In genomic region chr11:119106564-119107537, GRCh38 we compare ENCODE assay signal across 9 cellular contexts. TPM values are rescaled to one million over a fixed set of nuclear protein-coding genes. Genes with fewer than 3 reads are reported as not detected.
DNase-seq lines count a peak whose midpoint lies in the region; ATAC-seq, FAIRE-seq and TF ChIP-seq lines count a peak whose summit lies in the region.
"Had no signal": no experiment of that assay in that cellular context is flagged by ENCODE, and none has a peak within 500 bp of the region (broad histone marks: within the 10 kb centered on the region; RNA-seq: fewer than 3 reads in every experiment).

C2CD2L (plus strand) TSS chr11:119107344; CDS start chr11:119107742, 398 bp downstream.

- H3K4me2 ChIP-seq in HepG2 (ENCODE audit: low read depth, low read length), result peak within 1 kb of the TSS; percentile 99

- H4K20me1 ChIP-seq in HepG2 (ENCODE audit: insufficient read depth, low read length), result no peaks in the 10 kb centered on the region

- no peaks in the 10 kb centered on the region for H3K79me2 ChIP-seq in HepG2 (ENCODE audit: insufficient read depth, low read length)

- no TSS peak for BruUV-seq in HepG2 (replicated peaks; lab: Mats Ljungman, UMichigan)

- CTCF ChIA-PET in activated CD4-positive, alpha-beta T cell treated with anti-CD3 and anti-CD28 coated beads, Interleukin-2, amount 10 ng/mL, durations not matched to agents 7 days and 5 days (lab: Charles Lee), result interaction anchor here (0.6 to 1.9 kb wide), 11 partner anchors 9 to 234 kb away, joined by 3 to 8 read pairs (median 3); partner anchors contain the start of gene C1QTNF5
- CTCF ChIA-PET in HepG2 (lab: Yijun Ruan, JAX; ENCODE audit: low intra/inter-chr PET ratio, low total read pairs), result no interaction called here

- no peaks in the 10 kb centered on the region for H3K9me3 Mint-ChIP-seq in activated CD4-positive, alpha-beta T cell treated with anti-CD3 and anti-CD28 coated beads, Interleukin-2, amount 10 ng/mL, durations not matched to agents 7 days and 5 days

- H3K4me1 Mint-ChIP-seq in activated CD4-positive, alpha-beta T cell treated with anti-CD3 and anti-CD28 coated beads, Interleukin-2, amount 10 ng/mL, durations not matched to agents 7 days and 5 days, result peaks cover 58% of the 10 kb centered on the region

- WGBS in HepG2 (ENCODE audit: low lambda C conversion rate), result 5% methylated on average over 12 of the region's 49 CpGs

- peak within 1 kb of the TSS; percentile 69 for H3K27ac ChIP-seq in HepG2 (ENCODE audit: extremely low read length, insufficient read depth, low read length)

- peak; percentile 93 for FAIRE-seq in GM19239 (lab: Jason Lieb, UNC)
- FAIRE-seq in HepG2 (lab: Jason Lieb, UNC), result peak; percentile 4
- FAIRE-seq: colon had no signal

- TF ChIP-seq RAD21 in HepG2 (CRISPR knock-in tag; IDR thresholded peaks at IDR 0.05), result 0 out of 2 replicates have a peak, but pooled peaks have one; percentile 9

- no peak; a peak in 1 of 4 replicates for TF ChIP-seq EP300 in HepG2 (IDR thresholded peaks at IDR 0.05; ENCODE audit: low read depth in 2 of 2, low read length in 2 of 2)
- no peak for TF ChIP-seq EP300 in HepG2 (CRISPR knock-in tag; IDR thresholded peaks at IDR 0.05; ENCODE audit: borderline replicate concordance)

- H3K9ac ChIP-seq in HepG2 (ENCODE audit: insufficient read depth, low read depth, low read length), result peak within 1 kb of the TSS; percentile 77

- H3K4me1 ChIP-seq in BE2C (peaks cover 12% of the 10 kb centered on the region), HepG2 (ENCODE audit: insufficient read depth, low read length) (peaks cover 42% of the 10 kb centered on the region)

- H3K4me3 ChIP-seq in BE2C (ENCODE audit: low read depth, low read length) (peak within 1 kb of the TSS; percentile 75), HepG2 (replicated peaks in 1 of 3; ENCODE audit: insufficient read depth in 1 of 3, low read depth in 2 of 3, low read length in 3 of 3) (peak within 1 kb of the TSS; percentile 68 to 86 (median 85))

- H2AFZ ChIP-seq in HepG2 (ENCODE audit: low read length), result peak within 1 kb of the TSS; percentile 22

- H3K36me3 ChIP-seq in BE2C (peaks cover 12% of the 10 kb centered on the region), HepG2 (replicated peaks in 1 of 2; ENCODE audit: control insufficient read depth in 1 of 2, insufficient read depth in 2 of 2, low read length in 2 of 2) (peaks cover 1 to 14% of the 10 kb centered on the region in 2 experiments; a peak in 3 of 5 replicates)

- in situ Hi-C loops in HepG2 (cut with HindIII; ENCODE audit: extremely low pct_ligation_motif_present, low pct_unique_long_range_greater_than_20kb), result no loop called here

- DNase-seq in BE2C (peak; percentile 90), GM19239 (ENCODE audit: insufficient read length, low spot score) (peak; percentile 80), NCI-H748 (lab: John Stamatoyannopoulos, UW; ENCODE audit: unreplicated experiment) (peak; percentile 89), dedifferentiated amniotic fluid mesenchymal stem cell (ENCODE audit: extremely low spot score) (peak; percentile 75), HepG2 (ENCODE audit: low spot score) (peak; percentile 68)
- DNase-seq in activated CD4-positive, alpha-beta T cell treated with anti-CD3 and anti-CD28 coated beads, Interleukin-2, amount 10 ng/mL, durations not matched to agents 7 days and 5 days, result peak; percentile 92
- DNase-seq in stimulated activated CD4-positive, alpha-beta T cell treated with anti-CD3 and anti-CD28 coated beads, Interleukin-2, amount 100 ng/mL, for 4 hours (ENCODE audit: low read depth), result peak; percentile 88

- peak within 1 kb of the TSS; percentile 92 for H3K4me3 Mint-ChIP-seq in activated CD4-positive, alpha-beta T cell treated with anti-CD3 and anti-CD28 coated beads, Interleukin-2, amount 10 ng/mL, durations not matched to agents 7 days and 5 days

- H3K27me3 Mint-ChIP-seq in activated CD4-positive, alpha-beta T cell treated with anti-CD3 and anti-CD28 coated beads, Interleukin-2, amount 10 ng/mL, durations not matched to agents 7 days and 5 days, result no peaks in the 10 kb centered on the region

- TF ChIP-seq POLR2A in HepG2 (IDR thresholded peaks at IDR 0.05; ENCODE audit: insufficient read depth in 1 of 2, low read depth in 2 of 2, low read length in 2 of 2), result peak; percentile 55 to 63; a peak in 2 of 4 replicates

- H3K27ac Mint-ChIP-seq in activated CD4-positive, alpha-beta T cell treated with anti-CD3 and anti-CD28 coated beads, Interleukin-2, amount 10 ng/mL, durations not matched to agents 7 days and 5 days, result peak within 1 kb of the TSS; percentile 94

- H3K9me3 ChIP-seq in BE2C (no peaks in the 10 kb centered on the region), HepG2 (ENCODE audit: low read length) (no peaks in the 10 kb centered on the region)

- POLR2A ChIA-PET in activated CD4-positive, alpha-beta T cell treated with anti-CD3 and anti-CD28 coated beads, Interleukin-2, amount 10 ng/mL, durations not matched to agents 7 days and 5 days (lab: Charles Lee), result interaction anchor here (0.6 to 1.5 kb wide), 6 partner anchors 10 to 325 kb away, joined by 3 to 7 read pairs (median 4); partner anchors contain the start of gene CBL
- POLR2A ChIA-PET in HepG2 (lab: Yijun Ruan, JAX), result interaction anchor here (0.7 to 4.2 kb wide), 14 partner anchors 11 to 314 kb away, joined by 3 to 75 read pairs (median 4); partner anchors contain the start of genes HINFP, HMBS, NLRX1 and RPS25

- H3K36me3 Mint-ChIP-seq in activated CD4-positive, alpha-beta T cell treated with anti-CD3 and anti-CD28 coated beads, Interleukin-2, amount 10 ng/mL, durations not matched to agents 7 days and 5 days (ENCODE audit: low read depth), result peaks cover 32% of the 10 kb centered on the region

- intact Hi-C loops in HepG2 (cut with micrococcal nuclease; ENCODE audit: unreplicated experiment), result loop anchor here (5.0 kb wide), 1 partner anchor 90 kb away; no protein-coding TSS in a partner anchor

- ATAC-seq in HG03469 (IDR thresholded peaks at IDR 0.05; ENCODE audit: unreplicated experiment) (peak; percentile 47), HepG2 (peak; percentile 81)

- TF ChIP-seq CTCF in BE2C (IDR thresholded peaks at IDR 0.05; ENCODE audit: low read depth, low read length) (no peak), HepG2 (CRISPR knock-in tag; IDR thresholded peaks at IDR 0.05) (no peak)

- H3K27me3 ChIP-seq in BE2C (no peaks in the 10 kb centered on the region), HepG2 (ENCODE audit: control insufficient read depth in 1 of 2, insufficient read depth in 2 of 2, low read length in 2 of 2) (no peaks in the 10 kb centered on the region; a peak in 1 of 5 replicates)

TF ChIP-seq in HepG2, 621 proteins besides CTCF, POLR2A, EP300 and RAD21 (continues in another document):
- peak; percentile 69; the same call in 1 of the 2 replicates for TF ChIP-seq ZNF121 (CRISPR knock-in tag; IDR thresholded peaks at IDR 0.05)
- TF ChIP-seq FOSL2 (CRISPR knock-in tag; IDR thresholded peaks at IDR 0.05), result no peak
- TF ChIP-seq ZNF446 (CRISPR knock-in tag; IDR thresholded peaks at IDR 0.05), result 0 out of 2 replicates have a peak, but pooled peaks have one; percentile 65
- TF ChIP-seq CHD4 (IDR thresholded peaks at IDR 0.05; ENCODE audit: borderline replicate concordance, low read length), result no peak; the same call in 1 of the 2 replicates
- no peak for TF ChIP-seq ZNF790 (CRISPR knock-in tag; IDR thresholded peaks at IDR 0.05; ENCODE audit: borderline replicate concordance)
- TF ChIP-seq ZNF878 (CRISPR knock-in tag; IDR thresholded peaks at IDR 0.05), result no peak
- TF ChIP-seq ZMYM2 (CRISPR knock-in tag; IDR thresholded peaks at IDR 0.05), result no peak
- TF ChIP-seq ISL2 (CRISPR knock-in tag; IDR thresholded peaks at IDR 0.05), result peak; percentile 30; the same call in 1 of the 2 replicates
- no peak for TF ChIP-seq ZNF205 (CRISPR knock-in tag; IDR thresholded peaks at IDR 0.05)
- TF ChIP-seq ESRRA (CRISPR knock-in tag; IDR thresholded peaks at IDR 0.05; ENCODE audit: low read depth), result no peak
- no peak for TF ChIP-seq ZNF124 (CRISPR knock-in tag; IDR thresholded peaks at IDR 0.05)
- TF ChIP-seq EZH2 (conservative IDR thresholded peaks at IDR 0.05; ENCODE audit: low read depth, low read length), result no peak

RNA-seq across cellular contexts. Expression of gene C2CD2L, which starts in this region (rescaled TPM):
- 123 TPM for polyA plus RNA-seq in BE2C (2012; ENCODE audit: insufficient read depth, insufficient read length, low read depth)
- 10 to 100 TPM; 28.4 to 30.0 TPM for total RNA-seq in activated CD4-positive, alpha-beta T cell treated with anti-CD3 and anti-CD28 coated beads, Interleukin-2, amount 10 ng/mL, durations not matched to agents 7 days and 5 days
- 1.2 and 3.7 TPM in 2 replicates for total RNA-seq in HepG2 (2016; rRNA removed; fragmentation: Illumina TruSeq; extraction: Trizol)
- 0.79 and 1.4 TPM in 2 replicates for total RNA-seq in HepG2 (2016; cell fraction: cytosol; rRNA removed; fragmentation: Illumina TruSeq; extraction: Trizol; ENCODE audit: low read depth)
- 1.5 and 3.1 TPM in 2 replicates for total RNA-seq in HepG2 (2016; cell fraction: insoluble cytoplasmic fraction; rRNA removed; fragmentation: Illumina TruSeq; extraction: Trizol)
- 1.6 and 1.9 TPM in 2 replicates for total RNA-seq in HepG2 (2016; cell fraction: membrane; rRNA removed; fragmentation: Illumina TruSeq; extraction: Trizol)
- total RNA-seq in HepG2 (2016; cell fraction: nucleus; rRNA removed; fragmentation: Illumina TruSeq; extraction: Trizol), result 5.6 and 5.7 TPM in 2 replicates
- 5.5 and 6.0 TPM in 2 replicates for polyA plus RNA-seq in HepG2 (2011; rRNA removed)
- 3.1 and 3.8 TPM in 2 replicates for polyA plus RNA-seq in HepG2 (2011; cell fraction: cytosol; rRNA removed)
- polyA plus RNA-seq in HepG2 (2011; cell fraction: nucleus; rRNA removed), result 19.5 and 20.9 TPM in 2 replicates
- 3.6 and 6.9 TPM in 2 replicates for polyA plus RNA-seq in HepG2 (2012)
- 0.15 and 0.31 TPM in 2 replicates for polyA plus RNA-seq in HepG2 (2016; cell fraction: cytosol; fragmentation: Illumina TruSeq; extraction: Trizol; ENCODE audit: low read depth)
- polyA plus RNA-seq in HepG2 (2016; cell fraction: insoluble cytoplasmic fraction; fragmentation: Illumina TruSeq; extraction: Trizol; ENCODE audit: low read depth), result 1.6 and 2.4 TPM in 2 replicates
- polyA plus RNA-seq in HepG2 (2016; cell fraction: membrane; fragmentation: Illumina TruSeq; extraction: Trizol; ENCODE audit: low read depth), result 1.5 TPM in 2 replicates
- polyA plus RNA-seq in HepG2 (2016; cell fraction: nucleus; fragmentation: Illumina TruSeq; extraction: Trizol; ENCODE audit: insufficient read depth, low read depth), result 13.0 and 14.1 TPM in 2 replicates
- polyA minus RNA-seq in HepG2 (2011; rRNA and poly(A)+ RNA removed; ENCODE audit: low replicate concordance), result 12.9 and 18.4 TPM in 2 replicates
- polyA minus RNA-seq in HepG2 (2011; cell fraction: cytosol; rRNA and poly(A)+ RNA removed), result 2.0 and 5.5 TPM in 2 replicates
- polyA minus RNA-seq in HepG2 (2011; cell fraction: nucleus; rRNA and poly(A)+ RNA removed), result 10.0 and 17.3 TPM in 2 replicates

Comparison
In these comparisons a context has a peak if more than half of its experiments do, and no peak if none do; other contexts are left out.
1. Peak in every context shown above with its lines: DNase-seq, ATAC-seq, H3K4me3 ChIP-seq and H3K27ac ChIP-seq.